ENCODE assay signal across 1 cellular context in the genomic region with DNA sequence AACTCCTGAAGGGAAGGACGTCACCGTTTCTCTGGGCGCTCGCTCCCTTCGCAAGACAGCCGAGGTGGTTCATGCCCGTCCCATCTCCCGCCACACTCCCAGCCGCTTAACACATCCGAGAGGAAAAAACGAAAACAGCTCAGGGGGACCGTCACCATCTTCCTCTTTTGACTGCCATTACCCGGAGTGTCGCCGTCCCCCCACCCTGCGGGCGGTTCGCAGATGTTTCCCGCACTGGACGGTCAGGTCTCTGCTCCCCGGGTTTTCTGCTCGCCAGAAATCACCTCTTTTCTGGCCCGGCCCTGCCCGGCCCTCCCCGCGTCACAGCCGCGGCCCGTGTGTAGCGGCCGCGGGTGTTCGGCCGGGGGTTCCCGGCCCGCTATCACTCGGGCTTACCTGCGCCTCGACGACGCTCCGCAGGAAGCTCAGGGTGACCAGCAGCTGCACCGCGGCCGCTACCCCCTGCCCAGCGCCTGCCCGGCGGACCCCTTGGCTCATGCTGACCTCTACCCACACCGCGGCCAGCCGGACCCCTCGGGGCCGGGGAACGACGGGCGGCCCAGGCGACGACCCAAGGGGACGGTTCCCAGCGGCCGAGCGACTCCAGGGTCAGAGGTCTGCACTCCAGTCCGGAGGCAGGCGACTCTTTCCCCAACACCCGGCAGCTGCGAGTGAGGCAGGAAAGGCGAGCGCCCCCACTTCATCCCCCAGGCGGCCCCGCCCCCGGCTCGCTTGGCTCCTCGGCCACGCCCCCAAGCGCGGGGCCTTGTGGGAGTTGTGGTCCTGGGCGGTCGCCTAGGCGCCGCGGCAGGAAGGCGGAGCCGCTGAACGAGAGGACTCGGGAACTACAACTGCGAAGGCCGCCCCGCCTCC.
TF ChIP-seq lines count a peak whose summit lies in the region.

A gene with protein sequence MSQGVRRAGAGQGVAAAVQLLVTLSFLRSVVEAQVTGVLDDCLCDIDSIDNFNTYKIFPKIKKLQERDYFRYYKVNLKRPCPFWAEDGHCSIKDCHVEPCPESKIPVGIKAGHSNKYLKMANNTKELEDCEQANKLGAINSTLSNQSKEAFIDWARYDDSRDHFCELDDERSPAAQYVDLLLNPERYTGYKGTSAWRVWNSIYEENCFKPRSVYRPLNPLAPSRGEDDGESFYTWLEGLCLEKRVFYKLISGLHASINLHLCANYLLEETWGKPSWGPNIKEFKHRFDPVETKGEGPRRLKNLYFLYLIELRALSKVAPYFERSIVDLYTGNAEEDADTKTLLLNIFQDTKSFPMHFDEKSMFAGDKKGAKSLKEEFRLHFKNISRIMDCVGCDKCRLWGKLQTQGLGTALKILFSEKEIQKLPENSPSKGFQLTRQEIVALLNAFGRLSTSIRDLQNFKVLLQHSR (minus strand): TSS at position 673 of the 873 bp plus-strand sequence. CDS start 175 bp downstream, at position 498.

TF ChIP-seq in HepG2, 621 proteins besides CTCF, POLR2A, EP300 and RAD21 (continued from another document and continues in another):
- TF ChIP-seq, protein P1, sequence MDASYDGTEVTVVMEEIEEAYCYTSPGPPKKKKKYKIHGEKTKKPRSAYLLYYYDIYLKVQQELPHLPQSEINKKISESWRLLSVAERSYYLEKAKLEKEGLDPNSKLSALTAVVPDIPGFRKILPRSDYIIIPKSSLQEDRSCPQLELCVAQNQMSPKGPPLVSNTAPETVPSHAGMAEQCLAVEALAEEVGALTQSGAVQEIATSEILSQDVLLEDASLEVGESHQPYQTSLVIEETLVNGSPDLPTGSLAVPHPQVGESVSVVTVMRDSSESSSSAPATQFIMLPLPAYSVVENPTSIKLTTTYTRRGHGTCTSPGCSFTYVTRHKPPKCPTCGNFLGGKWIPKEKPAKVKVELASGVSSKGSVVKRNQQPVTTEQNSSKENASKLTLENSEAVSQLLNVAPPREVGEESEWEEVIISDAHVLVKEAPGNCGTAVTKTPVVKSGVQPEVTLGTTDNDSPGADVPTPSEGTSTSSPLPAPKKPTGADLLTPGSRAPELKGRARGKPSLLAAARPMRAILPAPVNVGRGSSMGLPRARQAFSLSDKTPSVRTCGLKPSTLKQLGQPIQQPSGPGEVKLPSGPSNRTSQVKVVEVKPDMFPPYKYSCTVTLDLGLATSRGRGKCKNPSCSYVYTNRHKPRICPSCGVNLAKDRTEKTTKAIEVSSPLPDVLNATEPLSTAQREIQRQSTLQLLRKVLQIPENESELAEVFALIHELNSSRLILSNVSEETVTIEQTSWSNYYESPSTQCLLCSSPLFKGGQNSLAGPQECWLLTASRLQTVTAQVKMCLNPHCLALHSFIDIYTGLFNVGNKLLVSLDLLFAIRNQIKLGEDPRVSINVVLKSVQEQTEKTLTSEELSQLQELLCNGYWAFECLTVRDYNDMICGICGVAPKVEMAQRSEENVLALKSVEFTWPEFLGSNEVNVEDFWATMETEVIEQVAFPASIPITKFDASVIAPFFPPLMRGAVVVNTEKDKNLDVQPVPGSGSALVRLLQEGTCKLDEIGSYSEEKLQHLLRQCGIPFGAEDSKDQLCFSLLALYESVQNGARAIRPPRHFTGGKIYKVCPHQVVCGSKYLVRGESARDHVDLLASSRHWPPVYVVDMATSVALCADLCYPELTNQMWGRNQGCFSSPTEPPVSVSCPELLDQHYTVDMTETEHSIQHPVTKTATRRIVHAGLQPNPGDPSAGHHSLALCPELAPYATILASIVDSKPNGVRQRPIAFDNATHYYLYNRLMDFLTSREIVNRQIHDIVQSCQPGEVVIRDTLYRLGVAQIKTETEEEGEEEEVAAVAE (CRISPR knock-in tag; IDR thresholded peaks at IDR 0.05; ENCODE audit: borderline replicate concordance), result no peak
- TF ChIP-seq, protein P2, sequence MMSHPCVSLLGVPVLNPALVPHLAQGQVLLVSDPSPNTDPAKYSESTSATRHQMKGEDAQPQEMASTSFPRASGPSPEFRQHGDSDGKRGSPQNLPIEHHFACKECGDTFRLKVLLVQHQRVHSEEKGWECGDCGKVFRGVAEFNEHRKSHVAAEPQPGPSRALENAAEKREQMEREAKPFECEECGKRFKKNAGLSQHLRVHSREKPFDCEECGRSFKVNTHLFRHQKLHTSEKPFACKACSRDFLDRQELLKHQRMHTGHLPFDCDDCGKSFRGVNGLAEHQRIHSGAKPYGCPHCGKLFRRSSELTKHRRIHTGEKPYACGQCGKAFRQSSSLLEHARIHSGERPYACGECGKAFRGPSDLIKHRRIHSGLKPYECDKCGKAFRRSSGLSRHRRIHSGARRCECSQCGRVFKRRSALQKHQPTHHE (CRISPR knock-in tag; IDR thresholded peaks at IDR 0.05; ENCODE audit: borderline replicate concordance), result no peak; the same call in 1 of the 2 replicates
- TF ChIP-seq ZNF317 (CRISPR knock-in tag; IDR thresholded peaks at IDR 0.05) (peak; percentile 15; the same call in 1 of the 2 replicates), JARID2 (CRISPR knock-in tag; IDR thresholded peaks at IDR 0.05; ENCODE audit: insufficient replicate concordance) (no peak), ZNF224 (CRISPR knock-in tag; IDR thresholded peaks at IDR 0.05) (no peak), ZNF160 (CRISPR knock-in tag; IDR thresholded peaks at IDR 0.05) (peak; percentile 20; the same call in 1 of the 2 replicates), RFXAP (CRISPR knock-in tag; IDR thresholded peaks at IDR 0.05; ENCODE audit: borderline replicate concordance) (peak; percentile 56; the same call in 1 of the 2 replicates), AGO1 (IDR thresholded peaks at IDR 0.05; ENCODE audit: low read depth, low read length, poor library complexity, severe bottlenecking) (no peak), KLF15 (CRISPR knock-in tag; IDR thresholded peaks at IDR 0.05; ENCODE audit: borderline replicate concordance) (no peak), POLR2AphosphoS5 (IDR thresholded peaks at IDR 0.05; ENCODE audit: low read depth, low read length) (peak; percentile 71), ATM (IDR thresholded peaks at IDR 0.05; ENCODE audit: borderline replicate concordance) (no peak), ZNF747 (CRISPR knock-in tag; IDR thresholded peaks at IDR 0.05; ENCODE audit: borderline replicate concordance) (no peak), NR3C1 (CRISPR knock-in tag; IDR thresholded peaks at IDR 0.05) (no peak), HOXA3 (CRISPR knock-in tag; IDR thresholded peaks at IDR 0.05) (peak; percentile 60; the same call in 1 of the 2 replicates), CBX1 (IDR thresholded peaks at IDR 0.05; ENCODE audit: low read depth) (no peak), SMAD9 (CRISPR knock-in tag; IDR thresholded peaks at IDR 0.05) (no peak), ZNF350 (CRISPR knock-in tag; IDR thresholded peaks at IDR 0.05; ENCODE audit: borderline replicate concordance, low read depth) (no peak), ZNF816 (CRISPR knock-in tag; IDR thresholded peaks at IDR 0.05; ENCODE audit: borderline replicate concordance) (0 out of 2 replicates have a peak, but pooled peaks have one; percentile 67), SMYD3 (CRISPR knock-in tag; IDR thresholded peaks at IDR 0.05) (no peak), MXI1 (IDR thresholded peaks at IDR 0.05; ENCODE audit: borderline replicate concordance, low read depth, low read length) (peak; percentile 63; the same call in 1 of the 3 replicates), ZNF850 (CRISPR knock-in tag; conservative IDR thresholded peaks at IDR 0.05) (no peak), ZNF382 (CRISPR knock-in tag; IDR thresholded peaks at IDR 0.05; ENCODE audit: borderline replicate concordance) (no peak), SP2 (CRISPR knock-in tag; IDR thresholded peaks at IDR 0.05) (peak; percentile 31; the same call in 1 of the 2 replicates), BCL6 (CRISPR knock-in tag; IDR thresholded peaks at IDR 0.05) (no peak), ZNF260 (CRISPR knock-in tag; IDR thresholded peaks at IDR 0.05; ENCODE audit: borderline replicate concordance, low read depth) (no peak), NR2F6 (IDR thresholded peaks at IDR 0.05) (no peak), NR2F6 (CRISPR knock-in tag; IDR thresholded peaks at IDR 0.05) (peak; percentile 53), ZNF264 (CRISPR knock-in tag; IDR thresholded peaks at IDR 0.05) (peak; percentile 41; the same call in 1 of the 2 replicates)
- TF ChIP-seq, protein P3, sequence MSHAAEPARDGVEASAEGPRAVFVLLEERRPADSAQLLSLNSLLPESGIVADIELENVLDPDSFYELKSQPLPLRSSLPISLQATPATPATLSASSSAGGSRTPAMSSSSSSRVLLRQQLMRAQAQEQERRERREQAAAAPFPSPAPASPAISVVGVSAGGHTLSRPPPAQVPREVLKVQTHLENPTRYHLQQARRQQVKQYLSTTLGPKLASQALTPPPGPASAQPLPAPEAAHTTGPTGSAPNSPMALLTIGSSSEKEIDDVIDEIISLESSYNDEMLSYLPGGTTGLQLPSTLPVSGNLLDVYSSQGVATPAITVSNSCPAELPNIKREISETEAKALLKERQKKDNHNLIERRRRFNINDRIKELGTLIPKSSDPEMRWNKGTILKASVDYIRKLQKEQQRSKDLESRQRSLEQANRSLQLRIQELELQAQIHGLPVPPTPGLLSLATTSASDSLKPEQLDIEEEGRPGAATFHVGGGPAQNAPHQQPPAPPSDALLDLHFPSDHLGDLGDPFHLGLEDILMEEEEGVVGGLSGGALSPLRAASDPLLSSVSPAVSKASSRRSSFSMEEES (CRISPR knock-in tag; IDR thresholded peaks at IDR 0.05), result no peak
- TF ChIP-seq, protein P4, sequence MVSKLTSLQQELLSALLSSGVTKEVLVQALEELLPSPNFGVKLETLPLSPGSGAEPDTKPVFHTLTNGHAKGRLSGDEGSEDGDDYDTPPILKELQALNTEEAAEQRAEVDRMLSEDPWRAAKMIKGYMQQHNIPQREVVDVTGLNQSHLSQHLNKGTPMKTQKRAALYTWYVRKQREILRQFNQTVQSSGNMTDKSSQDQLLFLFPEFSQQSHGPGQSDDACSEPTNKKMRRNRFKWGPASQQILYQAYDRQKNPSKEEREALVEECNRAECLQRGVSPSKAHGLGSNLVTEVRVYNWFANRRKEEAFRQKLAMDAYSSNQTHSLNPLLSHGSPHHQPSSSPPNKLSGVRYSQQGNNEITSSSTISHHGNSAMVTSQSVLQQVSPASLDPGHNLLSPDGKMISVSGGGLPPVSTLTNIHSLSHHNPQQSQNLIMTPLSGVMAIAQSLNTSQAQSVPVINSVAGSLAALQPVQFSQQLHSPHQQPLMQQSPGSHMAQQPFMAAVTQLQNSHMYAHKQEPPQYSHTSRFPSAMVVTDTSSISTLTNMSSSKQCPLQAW (CRISPR knock-in tag; IDR thresholded peaks at IDR 0.05), result peak; percentile 76
- TF ChIP-seq, protein P5, sequence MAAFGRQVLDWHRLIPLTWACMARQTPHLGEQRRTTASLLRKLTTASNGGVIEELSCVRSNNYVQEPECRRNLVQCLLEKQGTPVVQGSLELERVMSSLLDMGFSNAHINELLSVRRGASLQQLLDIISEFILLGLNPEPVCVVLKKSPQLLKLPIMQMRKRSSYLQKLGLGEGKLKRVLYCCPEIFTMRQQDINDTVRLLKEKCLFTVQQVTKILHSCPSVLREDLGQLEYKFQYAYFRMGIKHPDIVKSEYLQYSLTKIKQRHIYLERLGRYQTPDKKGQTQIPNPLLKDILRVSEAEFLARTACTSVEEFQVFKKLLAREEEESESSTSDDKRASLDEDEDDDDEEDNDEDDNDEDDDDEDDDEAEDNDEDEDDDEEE (CRISPR knock-in tag; IDR thresholded peaks at IDR 0.05), result no peak
- TF ChIP-seq, protein P6, sequence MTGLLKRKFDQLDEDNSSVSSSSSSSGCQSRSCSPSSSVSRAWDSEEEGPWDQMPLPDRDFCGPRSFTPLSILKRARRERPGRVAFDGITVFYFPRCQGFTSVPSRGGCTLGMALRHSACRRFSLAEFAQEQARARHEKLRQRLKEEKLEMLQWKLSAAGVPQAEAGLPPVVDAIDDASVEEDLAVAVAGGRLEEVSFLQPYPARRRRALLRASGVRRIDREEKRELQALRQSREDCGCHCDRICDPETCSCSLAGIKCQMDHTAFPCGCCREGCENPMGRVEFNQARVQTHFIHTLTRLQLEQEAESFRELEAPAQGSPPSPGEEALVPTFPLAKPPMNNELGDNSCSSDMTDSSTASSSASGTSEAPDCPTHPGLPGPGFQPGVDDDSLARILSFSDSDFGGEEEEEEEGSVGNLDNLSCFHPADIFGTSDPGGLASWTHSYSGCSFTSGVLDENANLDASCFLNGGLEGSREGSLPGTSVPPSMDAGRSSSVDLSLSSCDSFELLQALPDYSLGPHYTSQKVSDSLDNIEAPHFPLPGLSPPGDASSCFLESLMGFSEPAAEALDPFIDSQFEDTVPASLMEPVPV (CRISPR knock-in tag; IDR thresholded peaks at IDR 0.05), result no peak
- TF ChIP-seq, protein P7, sequence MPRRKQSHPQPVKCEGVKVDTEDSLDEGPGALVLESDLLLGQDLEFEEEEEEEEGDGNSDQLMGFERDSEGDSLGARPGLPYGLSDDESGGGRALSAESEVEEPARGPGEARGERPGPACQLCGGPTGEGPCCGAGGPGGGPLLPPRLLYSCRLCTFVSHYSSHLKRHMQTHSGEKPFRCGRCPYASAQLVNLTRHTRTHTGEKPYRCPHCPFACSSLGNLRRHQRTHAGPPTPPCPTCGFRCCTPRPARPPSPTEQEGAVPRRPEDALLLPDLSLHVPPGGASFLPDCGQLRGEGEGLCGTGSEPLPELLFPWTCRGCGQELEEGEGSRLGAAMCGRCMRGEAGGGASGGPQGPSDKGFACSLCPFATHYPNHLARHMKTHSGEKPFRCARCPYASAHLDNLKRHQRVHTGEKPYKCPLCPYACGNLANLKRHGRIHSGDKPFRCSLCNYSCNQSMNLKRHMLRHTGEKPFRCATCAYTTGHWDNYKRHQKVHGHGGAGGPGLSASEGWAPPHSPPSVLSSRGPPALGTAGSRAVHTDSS (CRISPR knock-in tag; conservative IDR thresholded peaks at IDR 0.05), result no peak
- TF ChIP-seq, protein P8, sequence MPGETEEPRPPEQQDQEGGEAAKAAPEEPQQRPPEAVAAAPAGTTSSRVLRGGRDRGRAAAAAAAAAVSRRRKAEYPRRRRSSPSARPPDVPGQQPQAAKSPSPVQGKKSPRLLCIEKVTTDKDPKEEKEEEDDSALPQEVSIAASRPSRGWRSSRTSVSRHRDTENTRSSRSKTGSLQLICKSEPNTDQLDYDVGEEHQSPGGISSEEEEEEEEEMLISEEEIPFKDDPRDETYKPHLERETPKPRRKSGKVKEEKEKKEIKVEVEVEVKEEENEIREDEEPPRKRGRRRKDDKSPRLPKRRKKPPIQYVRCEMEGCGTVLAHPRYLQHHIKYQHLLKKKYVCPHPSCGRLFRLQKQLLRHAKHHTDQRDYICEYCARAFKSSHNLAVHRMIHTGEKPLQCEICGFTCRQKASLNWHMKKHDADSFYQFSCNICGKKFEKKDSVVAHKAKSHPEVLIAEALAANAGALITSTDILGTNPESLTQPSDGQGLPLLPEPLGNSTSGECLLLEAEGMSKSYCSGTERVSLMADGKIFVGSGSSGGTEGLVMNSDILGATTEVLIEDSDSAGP (CRISPR knock-in tag; IDR thresholded peaks at IDR 0.05; ENCODE audit: borderline replicate concordance), result no peak; the same call in 1 of the 2 replicates
- TF ChIP-seq, protein P9, sequence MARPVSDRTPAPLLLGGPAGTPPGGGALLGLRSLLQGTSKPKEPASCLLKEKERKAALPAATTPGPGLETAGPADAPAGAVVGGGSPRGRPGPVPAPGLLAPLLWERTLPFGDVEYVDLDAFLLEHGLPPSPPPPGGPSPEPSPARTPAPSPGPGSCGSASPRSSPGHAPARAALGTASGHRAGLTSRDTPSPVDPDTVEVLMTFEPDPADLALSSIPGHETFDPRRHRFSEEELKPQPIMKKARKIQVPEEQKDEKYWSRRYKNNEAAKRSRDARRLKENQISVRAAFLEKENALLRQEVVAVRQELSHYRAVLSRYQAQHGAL (CRISPR knock-in tag; IDR thresholded peaks at IDR 0.05; ENCODE audit: not compliant biosample characterization), result no peak
- TF ChIP-seq, protein P10, sequence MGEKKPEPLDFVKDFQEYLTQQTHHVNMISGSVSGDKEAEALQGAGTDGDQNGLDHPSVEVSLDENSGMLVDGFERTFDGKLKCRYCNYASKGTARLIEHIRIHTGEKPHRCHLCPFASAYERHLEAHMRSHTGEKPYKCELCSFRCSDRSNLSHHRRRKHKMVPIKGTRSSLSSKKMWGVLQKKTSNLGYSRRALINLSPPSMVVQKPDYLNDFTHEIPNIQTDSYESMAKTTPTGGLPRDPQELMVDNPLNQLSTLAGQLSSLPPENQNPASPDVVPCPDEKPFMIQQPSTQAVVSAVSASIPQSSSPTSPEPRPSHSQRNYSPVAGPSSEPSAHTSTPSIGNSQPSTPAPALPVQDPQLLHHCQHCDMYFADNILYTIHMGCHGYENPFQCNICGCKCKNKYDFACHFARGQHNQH (CRISPR knock-in tag; IDR thresholded peaks at IDR 0.05), result no peak
